14 cellular contexts compared by ENCODE assay signal in genomic region chr5:64632251-64632650, GRCh38. TPM values are rescaled to one million over a fixed set of nuclear protein-coding genes. Genes with fewer than 3 reads are reported as not detected.
DNase-seq lines count a peak whose midpoint lies in the region; ATAC-seq and TF ChIP-seq lines count a peak whose summit lies in the region.
"Had no signal": no experiment of that assay in that cellular context is flagged by ENCODE, and none has a peak within 500 bp of the region (broad histone marks: within the 10 kb centered on the region; RNA-seq: fewer than 3 reads in every experiment).

No MANE protein-coding gene starts in this region.

- H3K27ac ChIP-seq in lower lobe of right lung = no peak overlapping the region
- H3K27ac ChIP-seq: ovary, VCaP had no signal

- intact Hi-C loops in lower lobe of right lung (cut with DNase I) = loop anchor here (10.0 kb wide), 1 partner anchor 153 kb away; no protein-coding TSS in a partner anchor

- no peaks in the 10 kb centered on the region for H3K27me3 ChIP-seq in lower lobe of right lung (ENCODE audit: low read depth)
- H3K27me3 ChIP-seq: ovary had no signal

- TF ChIP-seq CTCF in lower lobe of right lung (IDR thresholded peaks at IDR 0.05) = no peak

- H3K4me3 ChIP-seq in lower lobe of right lung = no peak overlapping the region
- H3K4me3 ChIP-seq: ovary had no signal

- H3K36me3 ChIP-seq in lower lobe of right lung = no peaks in the 10 kb centered on the region
- H3K36me3 ChIP-seq: ovary had no signal

- no peaks in the 10 kb centered on the region for H3K9me3 ChIP-seq in lower lobe of right lung
- H3K9me3 ChIP-seq: ovary had no signal

- DNase-seq in Ammon's horn (ENCODE audit: low spot score) (peak; percentile 21), NCI-H1105 treated with DMSO at 0.1 percent for 48 hours (lab: John Stamatoyannopoulos, UW) (peak; percentile 41), SHP77 treated with DMSO at 0.1 percent for 48 hours (lab: John Stamatoyannopoulos, UW) (peak; percentile 83), lower lobe of right lung (peak; percentile 46), NCI-H1694 treated with DMSO at 0.1 percent for 48 hours (lab: John Stamatoyannopoulos, UW) (no peak)
- DNase-seq in stimulated activated naive CD8-positive, alpha-beta T cell treated with anti-CD3 and anti-CD28 coated beads, Interleukin-15, Interleukin-2, amounts not matched to agents 100 U/mL and 50 U/mL, for 24 hours = no peak
- DNase-seq: glutamatergic neuron; NCI-H226; ovary; stimulated activated naive CD4-positive, alpha-beta T cell had no signal

- ATAC-seq in lower lobe of right lung (peak; percentile 85 to 89), HG02840 (IDR thresholded peaks at IDR 0.05; ENCODE audit: low FRiP score, unreplicated experiment) (no peak), GM21526 (IDR thresholded peaks at IDR 0.05; ENCODE audit: low FRiP score, unreplicated experiment) (no peak)
- ATAC-seq in stimulated activated naive CD8-positive, alpha-beta T cell treated with anti-CD3 and anti-CD28 coated beads, Interleukin-15, Interleukin-2, amounts not matched to agents 100 U/mL and 50 U/mL, for 24 hours = no peak

- no peaks in the 10 kb centered on the region for H3K4me1 ChIP-seq in lower lobe of right lung

RNA-seq across cellular contexts. Expression of gene SHISAL2B, which starts 58.1 kb away (rescaled TPM):
- not detected for total RNA-seq in lower lobe of right lung
- total RNA-seq: lower leg skin, ovary had no signal

Comparison
In these comparisons a context has a peak if more than half of its experiments do, and no peak if none do; other contexts are left out.
1. DNase-seq: peak in Ammon's horn (single experiment), NCI-H1105 treated with DMSO at 0.1 percent for 48 hours (single experiment), SHP77 treated with DMSO at 0.1 percent for 48 hours (single experiment) and lower lobe of right lung (single experiment); none in NCI-H1694 treated with DMSO at 0.1 percent for 48 hours (single experiment) and stimulated activated naive CD8-positive, alpha-beta T cell treated with anti-CD3 and anti-CD28 coated beads, Interleukin-15, Interleukin-2, amounts not matched to agents 100 U/mL and 50 U/mL, for 24 hours (single experiment).
2. ATAC-seq: peak in lower lobe of right lung (2 of 2); none in HG02840 (single experiment), GM21526 (single experiment) and stimulated activated naive CD8-positive, alpha-beta T cell treated with anti-CD3 and anti-CD28 coated beads, Interleukin-15, Interleukin-2, amounts not matched to agents 100 U/mL and 50 U/mL, for 24 hours (single experiment).